ENCODE assay signal across 18 cellular contexts in genomic region chr10:120689766-120690539, GRCh38.
"Had no signal": no experiment of that assay in that cellular context is flagged by ENCODE, and none has a peak within 500 bp of the region (broad histone marks: within the 10 kb centered on the region; RNA-seq: fewer than 3 reads in every experiment).

No MANE protein-coding gene starts in this region.

- H3K36me3 Mint-ChIP-seq: naive thymus-derived CD8-positive, alpha-beta T cell; stimulated activated effector memory CD8-positive, alpha-beta T cell treated with anti-CD3 and anti-CD28 coated beads, Interleukin-12 subunit alpha, Interleukin-12 subunit beta, amount 100 ng/mL, for 72 hours had no signal

- DNase-seq: activated CD4-positive, alpha-beta T cell treated with anti-CD3 and anti-CD28 coated beads, Interleukin-2, amount 10 ng/mL, durations not matched to agents 7 days and 5 days; activated CD8-positive, alpha-beta memory T cell treated with anti-CD3 and anti-CD28 coated beads, Interleukin-2, amount 50 U/mL, for 4 hours; activated naive CD4-positive, alpha-beta T cell treated with anti-CD3 and anti-CD28 coated beads for 36 hours; activated T-cell treated with anti-CD3 and anti-CD28 coated beads, Interleukin-2, amount 50 U/mL, for 4 hours; heart right ventricle; naive thymus-derived CD8-positive, alpha-beta T cell; stimulated activated CD4-positive, alpha-beta T cell treated with anti-CD3 and anti-CD28 coated beads, Interleukin-4, amount 100 ng/mL, for 24 hours; T-helper 1 cell; T-helper 9 cell had no signal

- H3K27ac ChIP-seq: coronary artery, gastroesophageal sphincter, heart right ventricle, neutrophil, right atrium auricular region, skin epidermis, thoracic aorta, upper lobe of left lung had no signal

- H3K27ac Mint-ChIP-seq: activated CD4-positive, alpha-beta T cell treated with anti-CD3 and anti-CD28 coated beads, Interleukin-2, amount 10 ng/mL, durations not matched to agents 7 days and 5 days; activated naive CD4-positive, alpha-beta T cell treated with anti-CD3 and anti-CD28 coated beads for 36 hours; naive thymus-derived CD8-positive, alpha-beta T cell; progenitor cell of endocrine pancreas; stimulated activated effector memory CD8-positive, alpha-beta T cell treated with anti-CD3 and anti-CD28 coated beads, Interleukin-12 subunit alpha, Interleukin-12 subunit beta, amount 100 ng/mL, for 72 hours had no signal

- H3K36me3 ChIP-seq: gastroesophageal sphincter, heart right ventricle, neutrophil, right atrium auricular region, thoracic aorta, upper lobe of left lung had no signal

- H3K9me3 Mint-ChIP-seq: activated CD4-positive, alpha-beta T cell treated with anti-CD3 and anti-CD28 coated beads, Interleukin-2, amount 10 ng/mL, durations not matched to agents 7 days and 5 days; activated naive CD4-positive, alpha-beta T cell treated with anti-CD3 and anti-CD28 coated beads for 36 hours; activated T-cell treated with anti-CD3 and anti-CD28 coated beads, Interleukin-2, amount 50 U/mL, for 4 hours; stimulated activated effector memory CD8-positive, alpha-beta T cell treated with anti-CD3 and anti-CD28 coated beads, Interleukin-12 subunit alpha, Interleukin-12 subunit beta, amount 100 ng/mL, for 72 hours had no signal

- H3K4me3 Mint-ChIP-seq: activated CD4-positive, alpha-beta T cell treated with anti-CD3 and anti-CD28 coated beads, Interleukin-2, amount 10 ng/mL, durations not matched to agents 7 days and 5 days; activated naive CD4-positive, alpha-beta T cell treated with anti-CD3 and anti-CD28 coated beads for 36 hours; activated T-cell treated with anti-CD3 and anti-CD28 coated beads, Interleukin-2, amount 50 U/mL, for 4 hours; stimulated activated effector memory CD8-positive, alpha-beta T cell treated with anti-CD3 and anti-CD28 coated beads, Interleukin-12 subunit alpha, Interleukin-12 subunit beta, amount 100 ng/mL, for 72 hours had no signal

- ATAC-seq: activated T-cell treated with anti-CD3 and anti-CD28 coated beads, Interleukin-2, amount 50 U/mL, for 4 hours; gastroesophageal sphincter; heart right ventricle; naive thymus-derived CD8-positive, alpha-beta T cell; stimulated activated effector memory CD8-positive, alpha-beta T cell treated with anti-CD3 and anti-CD28 coated beads, Interleukin-12 subunit alpha, Interleukin-12 subunit beta, amount 100 ng/mL, for 72 hours had no signal

- H3K9me3 ChIP-seq: neutrophil, thoracic aorta, upper lobe of left lung had no signal

- H3K27me3 ChIP-seq: neutrophil, right atrium auricular region, upper lobe of left lung had no signal

- H3K4me1 ChIP-seq: gastroesophageal sphincter, heart right ventricle, right atrium auricular region, upper lobe of left lung had no signal

- H3K4me3 ChIP-seq: coronary artery, gastroesophageal sphincter, heart right ventricle, right atrium auricular region, skin epidermis, thoracic aorta, upper lobe of left lung had no signal

- H3K27me3 Mint-ChIP-seq: activated CD4-positive, alpha-beta T cell treated with anti-CD3 and anti-CD28 coated beads, Interleukin-2, amount 10 ng/mL, durations not matched to agents 7 days and 5 days; progenitor cell of endocrine pancreas had no signal
